ENCODE assay signal across 16 cellular contexts in genomic region chr2:29064746-29065478, GRCh38. TPM values are rescaled to one million over a fixed set of nuclear protein-coding genes. Genes with fewer than 3 reads are reported as not detected.
A peak's percentile ranks its signal among the peaks of the same experiment; 100 is the strongest.
DNase-seq lines count a peak whose midpoint lies in the region; ATAC-seq, FAIRE-seq and TF ChIP-seq lines count a peak whose summit lies in the region.
"Had no signal": no experiment of that assay in that cellular context is flagged by ENCODE, and none has a peak within 500 bp of the region (broad histone marks: within the 10 kb centered on the region; RNA-seq: fewer than 3 reads in every experiment).

No MANE protein-coding gene starts in this region.

- TF ChIP-seq CTCF in mammary epithelial cell (conservative IDR thresholded peaks at IDR 0.05 in 1 of 2, IDR thresholded peaks at IDR 0.05 in 1 of 2; ENCODE audit: extremely low read depth in 1 of 2, insufficient read depth in 1 of 2, low read depth in 1 of 2, low read length in 2 of 2) (no peak), keratinocyte (optimal IDR thresholded peaks at IDR 0.05 in 1 of 3, IDR thresholded peaks at IDR 0.05 in 1 of 3, conservative IDR thresholded peaks at IDR 0.05 in 1 of 3; ENCODE audit: extremely low read depth in 1 of 3, insufficient read depth in 2 of 3, low read length in 3 of 3) (no peak)

- dilution Hi-C loops in mammary epithelial cell (cut with HindIII; ENCODE audit: low sequenced_read_pairs) (no loop called here), keratinocyte (cut with MboI; ENCODE audit: extremely low pct_ligation_motif_present, low sequenced_read_pairs) (loop anchor here (25.0 kb wide), 1 partner anchor 122 kb away; no protein-coding TSS in a partner anchor)

- 0 out of 2 replicates have a peak, but pooled peaks cover 5% of the 10 kb centered on the region for H3F3A ChIP-seq in GM23248 (ENCODE audit: insufficient read depth)

- no peak for DNase-seq in GM23248
- DNase-seq in mammary epithelial cell = no peak
- DNase-seq in keratinocyte (ENCODE audit: low read depth, low spot score) = no peak
- no peak for DNase-seq in AG20443 (ENCODE audit: low spot score)
- DNase-seq in NCI-H82 (lab: John Stamatoyannopoulos, UW) = no peak
- no peak for DNase-seq in activated CD4-positive, alpha-beta T cell treated with anti-CD3 and anti-CD28 coated beads for 48 hours
- DNase-seq: activated CD4-positive, alpha-beta T cell treated with anti-CD3 and anti-CD28 coated beads, Interleukin-2, amount 50 U/mL, for 1 hour; cortex of kidney; DMS79 treated with DMSO at 0.1 percent for 48 hours; KG1; NCI-H187; T-cell had no signal

- H3K27me3 ChIP-seq in GM23248 (replicated peaks; ENCODE audit: insufficient read depth) (no peaks in the 10 kb centered on the region; the same call in 1 of the 2 replicates), mammary epithelial cell (ENCODE audit: insufficient read depth, low read length) (no peaks in the 10 kb centered on the region), keratinocyte (ENCODE audit: control insufficient read depth, extremely low read depth, insufficient read depth, low read length) (no peaks in the 10 kb centered on the region), rectal smooth muscle tissue (ENCODE audit: control insufficient read depth, insufficient read depth, low read length) (no peaks in the 10 kb centered on the region)

- H3K4me3 ChIP-seq in GM23248 (no peak overlapping the region), mammary epithelial cell (replicated peaks in 1 of 3; ENCODE audit: insufficient read depth in 1 of 3, low read depth in 2 of 3, low read length in 3 of 3) (no peak overlapping the region), keratinocyte (ENCODE audit: control insufficient read depth in 2 of 3, extremely low read depth in 1 of 3, insufficient read depth in 2 of 3, low read depth in 1 of 3, low read length in 3 of 3) (no peak overlapping the region), rectal smooth muscle tissue (ENCODE audit: low read length) (peak overlapping the region; percentile 0)

- H3K4me1 ChIP-seq in GM23248 (ENCODE audit: insufficient read depth) = peaks cover 13% of the 10 kb centered on the region; the same call in 1 of the 2 replicates
- peaks cover 56% of the 10 kb centered on the region for H3K4me1 ChIP-seq in mammary epithelial cell (ENCODE audit: insufficient read depth, low read length)
- peaks cover 54% of the 10 kb centered on the region for H3K4me1 ChIP-seq in keratinocyte (ENCODE audit: control insufficient read depth, extremely low read depth, insufficient read depth, low read length)
- H3K4me1 ChIP-seq in rectal smooth muscle tissue (ENCODE audit: control insufficient read depth, insufficient read depth, low read length) = peaks cover 24% of the 10 kb centered on the region

- no TSS peak for BruUV-seq in mammary epithelial cell (replicated peaks; lab: Mats Ljungman, UMichigan)

- FAIRE-seq in keratinocyte (lab: Jason Lieb, UNC) = peak; percentile 55

- H3K9me2 ChIP-seq in GM23248 (ENCODE audit: insufficient read depth) = no peaks in the 10 kb centered on the region

- H2AFZ ChIP-seq in GM23248 = 0 out of 2 replicates have a peak overlapping the region, but pooled peaks have one; percentile 45
- H2AFZ ChIP-seq in mammary epithelial cell (ENCODE audit: low read depth, low read length) = peak overlapping the region; percentile 87
- peak overlapping the region; percentile 94 for H2AFZ ChIP-seq in keratinocyte (ENCODE audit: control insufficient read depth, low read length)

- intact Hi-C loops in mammary epithelial cell (cut with micrococcal nuclease) = no loop called here

- no peak overlapping the region for H3K9ac ChIP-seq in GM23248
- H3K9ac ChIP-seq in mammary epithelial cell (ENCODE audit: insufficient read depth, low read length) = no peak overlapping the region
- H3K9ac ChIP-seq in keratinocyte (ENCODE audit: control insufficient read depth, extremely low read depth, insufficient read depth, low read length) = peak overlapping the region; percentile 32
- no peak overlapping the region for H3K9ac ChIP-seq in rectal smooth muscle tissue (ENCODE audit: low read length)

- no peak for ATAC-seq in HG03039 (IDR thresholded peaks at IDR 0.05; ENCODE audit: unreplicated experiment)
- ATAC-seq: T-cell had no signal

- no peaks in the 10 kb centered on the region for H3K9me1 ChIP-seq in keratinocyte (ENCODE audit: control insufficient read depth, extremely low read depth, insufficient read depth, low read length)

- H3K27ac ChIP-seq in GM23248 (no peak overlapping the region), mammary epithelial cell (ENCODE audit: insufficient read depth, low read depth, low read length) (peak overlapping the region; percentile 51), keratinocyte (ENCODE audit: control insufficient read depth, insufficient read depth, low read length) (peak overlapping the region; percentile 83), rectal smooth muscle tissue (ENCODE audit: low read depth, low read length) (peak overlapping the region; percentile 82)

- CTCF ChIA-PET in mammary epithelial cell (lab: Charles Lee; ENCODE audit: low non-redundant PET) = no interaction called here

- H4K20me1 ChIP-seq in GM23248 (ENCODE audit: insufficient read depth) (no peaks in the 10 kb centered on the region), mammary epithelial cell (ENCODE audit: insufficient read depth, low read length) (no peaks in the 10 kb centered on the region), keratinocyte (ENCODE audit: control insufficient read depth, extremely low read depth, insufficient read depth, low read length) (no peaks in the 10 kb centered on the region)

- no peaks in the 10 kb centered on the region for H3K36me3 ChIP-seq in GM23248 (ENCODE audit: low read depth)
- no peaks in the 10 kb centered on the region for H3K36me3 ChIP-seq in mammary epithelial cell (ENCODE audit: insufficient read depth, low read length)
- no peaks in the 10 kb centered on the region for H3K36me3 ChIP-seq in keratinocyte (ENCODE audit: control insufficient read depth in 2 of 2, extremely low read depth in 1 of 2, insufficient read depth in 2 of 2, low read length in 2 of 2)
- H3K36me3 ChIP-seq in rectal smooth muscle tissue (ENCODE audit: control insufficient read depth, insufficient read depth, low read length) = no peaks in the 10 kb centered on the region

- in situ Hi-C loops in GM23248 (cut with MboI) = no loop called here
- in situ Hi-C loops in mammary epithelial cell (cut with MboI; ENCODE audit: low sequenced_read_pairs in 2 of 2) = loop anchor here (5.0 kb wide), 2 partner anchors 42 to 47 kb away; no protein-coding TSS in a partner anchor

- H3K4me2 ChIP-seq in GM23248 (ENCODE audit: unreplicated experiment) = no peak overlapping the region
- H3K4me2 ChIP-seq in mammary epithelial cell (ENCODE audit: insufficient read depth, low read depth, low read length) = peak overlapping the region; percentile 35
- peak overlapping the region; percentile 42 for H3K4me2 ChIP-seq in keratinocyte (ENCODE audit: control insufficient read depth, extremely low read depth, insufficient read depth, low read depth, low read length)

- H3K79me2 ChIP-seq in GM23248 (ENCODE audit: insufficient read depth) (no peaks in the 10 kb centered on the region), mammary epithelial cell (ENCODE audit: insufficient read depth, low read length) (no peaks in the 10 kb centered on the region), keratinocyte (ENCODE audit: control insufficient read depth, insufficient read depth, low read length) (no peaks in the 10 kb centered on the region)

- no peaks in the 10 kb centered on the region for H3K9me3 ChIP-seq in GM23248 (ENCODE audit: low read depth)
- no peaks in the 10 kb centered on the region for H3K9me3 ChIP-seq in mammary epithelial cell (replicated peaks; ENCODE audit: insufficient read depth, low read length)
- no peaks in the 10 kb centered on the region for H3K9me3 ChIP-seq in keratinocyte (ENCODE audit: control insufficient read depth, low read depth, low read length)

- WGBS in GM23248 (ENCODE audit: low coverage in 1 of 2, low lambda C conversion rate in 2 of 2, missing lambda C conversion rate in 2 of 2), 2 experiments = 60% methylated on average over 17 of the region's 17 CpGs
- 33% methylated on average over 8 of the region's 17 CpGs for WGBS in mammary epithelial cell (ENCODE audit: low coverage, missing lambda C conversion rate)

RNA-seq across cellular contexts. Expression of gene PCARE, which starts 9.4 kb away (rescaled TPM):
- total RNA-seq in GM23248 (2014; rRNA removed; shearing (Covaris generic)) = not detected in 2 replicates
- not detected in 2 replicates for polyA plus RNA-seq in GM23248 (2016; fragmentation: Nextera tagmentation; extraction: Ambion mirVana)
- under 1 TPM in 1 of 2 donors, not detected in 1; under 0.01 TPM for total RNA-seq in mammary epithelial cell
- polyA plus RNA-seq in mammary epithelial cell = 0.05 TPM
- not detected for polyA minus RNA-seq in mammary epithelial cell
- polyA plus RNA-seq in keratinocyte = 0.01 TPM in 1 of 3 replicates, not detected in the others
- not detected for polyA plus RNA-seq in keratinocyte (2011; ENCODE audit: low read depth)
- polyA plus RNA-seq in keratinocyte (2011; cell fraction: cytosol; rRNA removed) = not detected in 2 replicates
- polyA plus RNA-seq in keratinocyte (2011; cell fraction: nucleus; rRNA removed) = not detected in 2 replicates
- not detected in 2 replicates for polyA plus RNA-seq in keratinocyte (2012; ENCODE audit: low replicate concordance)
- polyA minus RNA-seq in keratinocyte = not detected in 3 replicates
- not detected for polyA minus RNA-seq in keratinocyte (2011; cell fraction: cytosol; rRNA and poly(A)+ RNA removed)
- polyA minus RNA-seq in keratinocyte (2011; cell fraction: nucleus; rRNA and poly(A)+ RNA removed) = not detected in 2 replicates
- total RNA-seq: glomerular endothelial cell, liver, T-cell had no signal
- polyA plus RNA-seq: liver had no signal

RNA-seq across cellular contexts. Expression of gene CLIP4, which starts 50.3 kb away (rescaled TPM):
- total RNA-seq in GM23248 (2014; rRNA removed; shearing (Covaris generic)) = 51.2 and 55.2 TPM in 2 replicates
- 33.3 and 35.3 TPM in 2 replicates for polyA plus RNA-seq in GM23248 (2016; fragmentation: Nextera tagmentation; extraction: Ambion mirVana)
- 100 to 1,000 TPM in 1 of 2 donors, 10 to 100 TPM in 1; 89.8 to 257 TPM for total RNA-seq in mammary epithelial cell
- 37.2 TPM for polyA plus RNA-seq in mammary epithelial cell
- polyA minus RNA-seq in mammary epithelial cell = 51.4 TPM
- polyA plus RNA-seq in keratinocyte = 32.1 to 51.3 TPM (median 46.6 TPM) in 3 replicates
- polyA plus RNA-seq in keratinocyte (2011; ENCODE audit: low read depth) = 73.0 TPM
- polyA plus RNA-seq in keratinocyte (2011; cell fraction: cytosol; rRNA removed) = 25.9 and 51.5 TPM in 2 replicates
- polyA plus RNA-seq in keratinocyte (2011; cell fraction: nucleus; rRNA removed) = 59.3 and 81.4 TPM in 2 replicates
- 24.0 and 55.6 TPM in 2 replicates for polyA plus RNA-seq in keratinocyte (2012; ENCODE audit: low replicate concordance)
- 14.5 to 68.6 TPM (median 67.0 TPM) in 3 replicates for polyA minus RNA-seq in keratinocyte
- 26.7 TPM for polyA minus RNA-seq in keratinocyte (2011; cell fraction: cytosol; rRNA and poly(A)+ RNA removed)
- polyA minus RNA-seq in keratinocyte (2011; cell fraction: nucleus; rRNA and poly(A)+ RNA removed) = 60.5 and 97.9 TPM in 2 replicates
